Comparison of ENCODE assay signal across 1 cellular context in genomic region chr6:157531169-157531985, GRCh38.
TF ChIP-seq lines count a peak whose summit lies in the region.

No MANE protein-coding gene starts in this region.

TF ChIP-seq in HepG2, 621 proteins besides CTCF, POLR2A, EP300 and RAD21 (continued from another document and continues in another):
- TF ChIP-seq ZUFSP (CRISPR knock-in tag; IDR thresholded peaks at IDR 0.05; ENCODE audit: borderline replicate concordance): no peak
- no peak; the same call in none of the 2 replicates for TF ChIP-seq ZNF552 (CRISPR knock-in tag; IDR thresholded peaks at IDR 0.05; ENCODE audit: borderline replicate concordance)
- TF ChIP-seq SUZ12 (IDR thresholded peaks at IDR 0.05; ENCODE audit: low read depth, low read length): no peak
- TF ChIP-seq WIZ (CRISPR knock-in tag; IDR thresholded peaks at IDR 0.05): peak; percentile 34; the same call in 1 of the 2 replicates
- no peak; the same call in 1 of the 2 replicates for TF ChIP-seq ZNF468 (CRISPR knock-in tag; IDR thresholded peaks at IDR 0.05)
- TF ChIP-seq E2F1 (CRISPR knock-in tag; IDR thresholded peaks at IDR 0.05): no peak
- peak; percentile 62; the same call in 1 of the 2 replicates for TF ChIP-seq ZKSCAN5 (CRISPR knock-in tag; IDR thresholded peaks at IDR 0.05)
- TF ChIP-seq SRSF1 (optimal IDR thresholded peaks at IDR 0.05; ENCODE audit: low read depth, low read length): peak; percentile 76
- TF ChIP-seq GMEB1 (CRISPR knock-in tag; IDR thresholded peaks at IDR 0.05; ENCODE audit: borderline replicate concordance): peak; percentile 65; the same call in 1 of the 2 replicates
- TF ChIP-seq FUBP1 (CRISPR knock-in tag; IDR thresholded peaks at IDR 0.05; ENCODE audit: borderline replicate concordance): peak; percentile 95
- TF ChIP-seq SMYD3 (CRISPR knock-in tag; IDR thresholded peaks at IDR 0.05): peak; percentile 82
- TF ChIP-seq SOX13 (IDR thresholded peaks at IDR 0.05): peak; percentile 80
- peak in 1 of 2 experiments; percentile 93; a peak in 2 of 4 replicates for TF ChIP-seq SOX13 (CRISPR knock-in tag; conservative IDR thresholded peaks at IDR 0.05 in 1 of 2, IDR thresholded peaks at IDR 0.05 in 1 of 2)
- peak; percentile 100 for TF ChIP-seq ASH2L (IDR thresholded peaks at IDR 0.05; ENCODE audit: insufficient read length, low read depth, low read length)
- TF ChIP-seq ATF6 (CRISPR knock-in tag; conservative IDR thresholded peaks at IDR 0.05): no peak
- TF ChIP-seq ZNF326 (CRISPR knock-in tag; IDR thresholded peaks at IDR 0.05; ENCODE audit: borderline replicate concordance): no peak
- TF ChIP-seq JUN (CRISPR knock-in tag; IDR thresholded peaks at IDR 0.05): peak; percentile 83
- peak; percentile 94; the same call in 1 of the 2 replicates for TF ChIP-seq ZNF570 (CRISPR knock-in tag; IDR thresholded peaks at IDR 0.05; ENCODE audit: borderline replicate concordance)
- TF ChIP-seq FIP1L1 (IDR thresholded peaks at IDR 0.05; ENCODE audit: borderline replicate concordance, insufficient read depth, low read depth, low read length): no peak
- no peak; the same call in 1 of the 2 replicates for TF ChIP-seq ZNF674 (CRISPR knock-in tag; IDR thresholded peaks at IDR 0.05; ENCODE audit: low read depth)
- TF ChIP-seq ZNF580 (CRISPR knock-in tag; IDR thresholded peaks at IDR 0.05; ENCODE audit: borderline replicate concordance, low read depth): peak; percentile 99
- peak; percentile 96 for TF ChIP-seq TIGD3 (CRISPR knock-in tag; IDR thresholded peaks at IDR 0.05; ENCODE audit: borderline replicate concordance)
- no peak for TF ChIP-seq LRRFIP1 (CRISPR knock-in tag; conservative IDR thresholded peaks at IDR 0.05)
- peak; percentile 99 for TF ChIP-seq MEIS1 (CRISPR knock-in tag; IDR thresholded peaks at IDR 0.05; ENCODE audit: borderline replicate concordance)
- peak; percentile 75 for TF ChIP-seq TAF1 (CRISPR knock-in tag; IDR thresholded peaks at IDR 0.05)
- peak; percentile 85; the same call in 1 of the 2 replicates for TF ChIP-seq CREBL2 (CRISPR knock-in tag; IDR thresholded peaks at IDR 0.05; ENCODE audit: borderline replicate concordance)
- TF ChIP-seq CAMTA2 (CRISPR knock-in tag; IDR thresholded peaks at IDR 0.05; ENCODE audit: borderline replicate concordance): peak; percentile 99; the same call in 1 of the 2 replicates
- TF ChIP-seq HNRNPH1 (optimal IDR thresholded peaks at IDR 0.05; ENCODE audit: low read depth, low read length): peak; percentile 79
- peak; percentile 84 for TF ChIP-seq ZSCAN22 (CRISPR knock-in tag; IDR thresholded peaks at IDR 0.05)
- TF ChIP-seq IKZF4 (CRISPR knock-in tag; IDR thresholded peaks at IDR 0.05; ENCODE audit: borderline replicate concordance, low read depth, not compliant biosample characterization): peak; percentile 51
- TF ChIP-seq ZNF567 (CRISPR knock-in tag; IDR thresholded peaks at IDR 0.05; ENCODE audit: borderline replicate concordance): peak; percentile 25
- TF ChIP-seq ATRX (CRISPR knock-in tag; IDR thresholded peaks at IDR 0.05; ENCODE audit: borderline replicate concordance): no peak
- TF ChIP-seq ZNF20 (CRISPR knock-in tag; IDR thresholded peaks at IDR 0.05): no peak
- TF ChIP-seq ZNF549 (CRISPR knock-in tag; IDR thresholded peaks at IDR 0.05): no peak
- TF ChIP-seq MEIS2 (CRISPR knock-in tag; IDR thresholded peaks at IDR 0.05): peak; percentile 99
- no peak for TF ChIP-seq ZFYVE20 (CRISPR knock-in tag; IDR thresholded peaks at IDR 0.05; ENCODE audit: borderline replicate concordance, low read depth)
- TF ChIP-seq CEBPG (CRISPR knock-in tag; IDR thresholded peaks at IDR 0.05): no peak
- peak; percentile 96 for TF ChIP-seq PRDM15 (CRISPR knock-in tag; IDR thresholded peaks at IDR 0.05)
- TF ChIP-seq ZNF562 (CRISPR knock-in tag; IDR thresholded peaks at IDR 0.05; ENCODE audit: borderline replicate concordance): peak; percentile 73; the same call in 1 of the 2 replicates
- peak; percentile 83 for TF ChIP-seq ZNF335 (CRISPR knock-in tag; IDR thresholded peaks at IDR 0.05)
- peak; percentile 89 for TF ChIP-seq ZNF724P (CRISPR knock-in tag; IDR thresholded peaks at IDR 0.05; ENCODE audit: borderline replicate concordance)
- TF ChIP-seq HDAC6 (IDR thresholded peaks at IDR 0.05; ENCODE audit: low read depth, low read length): no peak
- TF ChIP-seq RAD51 (IDR thresholded peaks at IDR 0.05; ENCODE audit: borderline replicate concordance): no peak
- TF ChIP-seq AGO1 (IDR thresholded peaks at IDR 0.05; ENCODE audit: low read depth, low read length, poor library complexity, severe bottlenecking): no peak
- peak; percentile 68 for TF ChIP-seq ZNF768 (CRISPR knock-in tag; IDR thresholded peaks at IDR 0.05)
- TF ChIP-seq ZBTB20 (CRISPR knock-in tag; IDR thresholded peaks at IDR 0.05; ENCODE audit: borderline replicate concordance, low read depth): peak; percentile 97
- TF ChIP-seq NBN (conservative IDR thresholded peaks at IDR 0.05): no peak
- no peak for TF ChIP-seq ZNF234 (CRISPR knock-in tag; conservative IDR thresholded peaks at IDR 0.05)
